In the genomic region with DNA sequence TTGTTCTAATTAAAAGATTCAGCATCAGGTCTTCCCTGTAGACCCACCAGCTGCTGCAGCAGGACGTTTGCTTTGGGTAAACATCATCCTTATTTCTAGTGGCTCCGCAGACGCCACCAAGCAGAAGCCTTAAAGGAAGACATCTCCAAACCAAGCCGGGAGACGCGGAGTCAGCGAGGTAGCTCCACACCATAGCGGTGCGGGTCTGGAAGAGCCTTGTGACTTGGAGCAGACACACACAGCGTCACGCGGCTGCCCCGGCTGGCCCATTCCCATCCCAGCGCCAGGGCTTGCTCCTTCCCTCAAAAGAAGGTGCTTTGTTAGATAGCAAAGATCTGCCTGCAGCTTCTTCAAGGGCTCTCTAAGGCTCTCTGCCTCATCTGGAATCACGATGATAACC, we compare ENCODE assay signal across 20 cellular contexts.
DNase-seq lines count a peak whose midpoint lies in the region; ATAC-seq and TF ChIP-seq lines count a peak whose summit lies in the region.
"Had no signal": no experiment of that assay in that cellular context is flagged by ENCODE, and none has a peak within 500 bp of the region (broad histone marks: within the 10 kb centered on the region; RNA-seq: fewer than 3 reads in every experiment).

No MANE protein-coding gene starts in this region.

- no peak overlapping the region for H2BK120ac ChIP-seq in neuronal stem cell (ENCODE audit: low read depth, low read length)

- H2BK5ac ChIP-seq in neuronal stem cell (ENCODE audit: low read length) = no peak overlapping the region

- H2AFZ ChIP-seq in neuronal stem cell (ENCODE audit: low read length) = no peak overlapping the region
- H2AFZ ChIP-seq: GM23338 had no signal

- H2AK5ac ChIP-seq in neuronal stem cell (ENCODE audit: low read depth, low read length) = no peak overlapping the region

- no peak overlapping the region for H4K8ac ChIP-seq in neuronal stem cell (ENCODE audit: low read depth, low read length)

- no peak overlapping the region for H4K91ac ChIP-seq in neuronal stem cell (ENCODE audit: low read depth, low read length, poor library complexity)

- H3K9ac ChIP-seq in neuronal stem cell (ENCODE audit: low read depth, low read length, poor library complexity) = no peak overlapping the region
- H3K9ac ChIP-seq: BLaER1 had no signal

- no peak overlapping the region for H3K14ac ChIP-seq in neuronal stem cell (ENCODE audit: low read length)

- no peak overlapping the region for H2BK15ac ChIP-seq in neuronal stem cell (ENCODE audit: low read length)

- H3K27ac Mint-ChIP-seq in osteocyte (ENCODE audit: unreplicated experiment) = no peak overlapping the region
- H3K27ac Mint-ChIP-seq: B cell; CD4-positive, CD25-positive, alpha-beta regulatory T cell; CD8-positive, alpha-beta T cell; GM23338 had no signal

- H3K27ac ChIP-seq in RWPE2 (ENCODE audit: poor library complexity, severe bottlenecking) = no peak overlapping the region
- no peak overlapping the region for H3K27ac ChIP-seq in neuronal stem cell (replicated peaks; ENCODE audit: low read length)
- H3K27ac ChIP-seq: 22Rv1, BLaER1, C4-2B had no signal

- DNase-seq in RWPE2 (ENCODE audit: low spot score) (peak; percentile 34), left lobe of liver (ENCODE audit: low spot score) (peak; percentile 37), neuronal stem cell (ENCODE audit: low spot score) (no peak), COR-L47 (lab: John Stamatoyannopoulos, UW) (no peak), osteocyte (ENCODE audit: extremely low spot score, unreplicated experiment) (no peak)
- DNase-seq: CD4-positive, CD25-positive, alpha-beta regulatory T cell; CD8-positive, alpha-beta T cell; DMS 273 treated with DMSO at 0.1 percent for 48 hours; DMS79; EL; GDM1; H9 had no signal

- H3K18ac ChIP-seq in neuronal stem cell (ENCODE audit: low read length) = no peak overlapping the region

- peaks cover 13% of the 10 kb centered on the region for H3K36me3 Mint-ChIP-seq in osteocyte (ENCODE audit: unreplicated experiment)
- H3K36me3 Mint-ChIP-seq: CD4-positive, CD25-positive, alpha-beta regulatory T cell; CD8-positive, alpha-beta T cell had no signal

- H3K4me1 ChIP-seq in RWPE2 (ENCODE audit: insufficient read depth, poor library complexity, severe bottlenecking) (no peaks in the 10 kb centered on the region), neuronal stem cell (ENCODE audit: control insufficient read depth in 2 of 2, insufficient read depth in 1 of 2, low read depth in 1 of 2, low read length in 2 of 2) (peaks cover 0 to 13% of the 10 kb centered on the region in 2 donors)

- H3K23ac ChIP-seq in neuronal stem cell (ENCODE audit: low read depth, low read length, poor library complexity) = peak overlapping the region; percentile 52

- H3K27me3 ChIP-seq in RWPE2 (ENCODE audit: insufficient read depth, poor library complexity, severe bottlenecking) (no peaks in the 10 kb centered on the region), neuronal stem cell (ENCODE audit: control insufficient read depth in 3 of 3, insufficient read depth in 3 of 3, low read depth in 1 of 3, low read length in 3 of 3) (no peaks in the 10 kb centered on the region)
- H3K27me3 ChIP-seq: BLaER1 had no signal

- no peaks in the 10 kb centered on the region for H3K9me3 ChIP-seq in RWPE2 (ENCODE audit: severe bottlenecking)
- H3K9me3 ChIP-seq in neuronal stem cell (replicated peaks in 1 of 2; ENCODE audit: control insufficient read depth in 2 of 2, insufficient read depth in 1 of 2, low read depth in 1 of 2, low read length in 2 of 2) = peaks cover 4 to 18% of the 10 kb centered on the region in 2 donors

- TF ChIP-seq CTCF in RWPE2 (IDR thresholded peaks at IDR 0.05; ENCODE audit: poor library complexity, severe bottlenecking) (no peak), osteocyte (IDR thresholded peaks at IDR 0.05) (no peak)

- no peak overlapping the region for H3K4ac ChIP-seq in neuronal stem cell (ENCODE audit: low read length)

- no peaks in the 10 kb centered on the region for H3K79me1 ChIP-seq in neuronal stem cell (ENCODE audit: low read depth, low read length)

- H2BK12ac ChIP-seq in neuronal stem cell (ENCODE audit: low read length) = no peak overlapping the region

- H3K4me1 Mint-ChIP-seq in osteocyte (ENCODE audit: unreplicated experiment) = peaks cover 2% of the 10 kb centered on the region
- H3K4me1 Mint-ChIP-seq: B cell had no signal

- peaks cover 7% of the 10 kb centered on the region for H3K9me3 Mint-ChIP-seq in osteocyte (ENCODE audit: unreplicated experiment)
- H3K9me3 Mint-ChIP-seq: GM23338 had no signal

- H3K36me3 ChIP-seq in RWPE2 (ENCODE audit: low read depth) (peaks cover 3% of the 10 kb centered on the region; the same call in 1 of the 2 replicates), neuronal stem cell (replicated peaks in 1 of 2; ENCODE audit: control insufficient read depth in 2 of 2, insufficient read depth in 2 of 2, low read length in 2 of 2) (peaks cover 6 to 68% of the 10 kb centered on the region in 2 donors)

- H3K4me3 ChIP-seq in RWPE2 (ENCODE audit: severe bottlenecking) (no peak overlapping the region), neuronal stem cell (ENCODE audit: low read length in 2 of 2) (no peak overlapping the region)
- H3K4me3 ChIP-seq: BLaER1, GM12878, GM23338 had no signal

- no CpG with 5 or more reads among the region's 15 CpGs for WGBS in neuronal stem cell (ENCODE audit: extremely low coverage in 2 of 2, insufficient read length in 2 of 2, insufficient replicate concordance in 1 of 2), 2 donors

- ATAC-seq in RWPE2 (ENCODE audit: low read depth) (no peak), left lobe of liver (no peak), HG03457 (IDR thresholded peaks at IDR 0.05; ENCODE audit: unreplicated experiment) (no peak)
- ATAC-seq: CD8-positive, alpha-beta T cell; GM12878; HCT116 had no signal

- no peak overlapping the region for H3K4me3 Mint-ChIP-seq in osteocyte (ENCODE audit: unreplicated experiment)
- H3K4me3 Mint-ChIP-seq: B cell; CD4-positive, CD25-positive, alpha-beta regulatory T cell; CD8-positive, alpha-beta T cell; GM23338; H9 had no signal

- no peaks in the 10 kb centered on the region for H3K27me3 Mint-ChIP-seq in osteocyte (ENCODE audit: unreplicated experiment)
- H3K27me3 Mint-ChIP-seq: B cell had no signal

- H3K4me2 ChIP-seq in neuronal stem cell (ENCODE audit: insufficient read depth, low read length, poor library complexity, severe bottlenecking) = no peak overlapping the region
- H3K4me2 ChIP-seq: BLaER1, GM23338 had no signal

Comparison
In these comparisons a context has a peak if more than half of its experiments do, and no peak if none do; other contexts are left out.
1. DNase-seq: peak in RWPE2 (single experiment) and left lobe of liver (single experiment); none in neuronal stem cell (single experiment), COR-L47 (single experiment) and osteocyte (single experiment).